In genomic region chr11:27865105-27865504, GRCh38 we compare ENCODE assay signal across 18 cellular contexts.
DNase-seq lines count a peak whose midpoint lies in the region; ATAC-seq, FAIRE-seq and TF ChIP-seq lines count a peak whose summit lies in the region.
"Had no signal": no experiment of that assay in that cellular context is flagged by ENCODE, and none has a peak within 500 bp of the region (broad histone marks: within the 10 kb centered on the region; RNA-seq: fewer than 3 reads in every experiment).

No MANE protein-coding gene starts in this region.

- no peak overlapping the region for H3K56ac ChIP-seq in IMR-90 (ENCODE audit: extremely low read depth, insufficient read depth, low read length)
- no peak overlapping the region for H3K56ac ChIP-seq in H1 (replicated peaks; ENCODE audit: insufficient read length, low read depth, low read length)

- intact Hi-C loops in IMR-90 (cut with micrococcal nuclease) = loop anchor here (10.0 kb wide), 1 partner anchor 140 kb away; no protein-coding TSS in a partner anchor
- intact Hi-C loops in pancreas (cut with DNase I) = no loop called here

- no peaks in the 10 kb centered on the region for H3K9me1 ChIP-seq in IMR-90 (ENCODE audit: insufficient read depth, low read length)

- H2BK12ac ChIP-seq in H1 (ENCODE audit: low read depth, low read length) = no peak overlapping the region

- TF ChIP-seq RAD21 in IMR-90 (IDR thresholded peaks at IDR 0.05; ENCODE audit: low read length) (no peak), H1 (IDR thresholded peaks at IDR 0.05 in 1 of 2, conservative IDR thresholded peaks at IDR 0.05 in 1 of 2; ENCODE audit: low read depth in 2 of 2, low read length in 2 of 2) (peak; percentile 44 to 55)

- no peak overlapping the region for H3K27ac ChIP-seq in IMR-90 (ENCODE audit: insufficient read depth, low read length)
- no peak overlapping the region for H3K27ac ChIP-seq in H1 (ENCODE audit: low read depth, low read length)
- no peak overlapping the region for H3K27ac ChIP-seq in pancreas
- H3K27ac ChIP-seq in substantia nigra (ENCODE audit: low read depth, low read length, poor library complexity, severe bottlenecking) = no peak overlapping the region
- H3K27ac ChIP-seq: 22Rv1, A549, C4-2B had no signal

- H3K4ac ChIP-seq in IMR-90 (ENCODE audit: low read depth, low read length) (no peak overlapping the region), H1 (replicated peaks; ENCODE audit: insufficient read length, low read depth, low read length) (no peak overlapping the region)

- H2BK15ac ChIP-seq in IMR-90 (ENCODE audit: low read depth, low read length) (no peak overlapping the region), H1 (ENCODE audit: low read length) (no peak overlapping the region)

- H4K8ac ChIP-seq in IMR-90 (ENCODE audit: low read depth in 2 of 2, low read length in 2 of 2) (no peak overlapping the region), H1 (ENCODE audit: extremely low read depth, insufficient read depth, low read length) (no peak overlapping the region)

- no TSS peak for BruUV-seq in IMR-90 (replicated peaks; lab: Mats Ljungman, UMichigan)

- H2BK5ac ChIP-seq in IMR-90 (ENCODE audit: low read depth, low read length, poor library complexity, severe bottlenecking) = no peak overlapping the region
- H2BK5ac ChIP-seq in H1 (ENCODE audit: low read depth, low read length) = no peak overlapping the region; the same call in 1 of the 2 replicates

- TF ChIP-seq CTCF in IMR-90 (conservative IDR thresholded peaks at IDR 0.05; ENCODE audit: low read depth, low read length) (no peak), H1 (IDR thresholded peaks at IDR 0.05; ENCODE audit: control extremely low read depth in 1 of 3, insufficient read depth in 1 of 3, low read depth in 1 of 3, low read length in 3 of 3) (no peak), pancreas (IDR thresholded peaks at IDR 0.05) (no peak)

- H2BK20ac ChIP-seq in IMR-90 (ENCODE audit: low read depth, low read length) = no peak overlapping the region
- no peak overlapping the region for H2BK20ac ChIP-seq in H1 (ENCODE audit: low read length)

- no peaks in the 10 kb centered on the region for H3K79me1 ChIP-seq in IMR-90 (ENCODE audit: low read depth in 1 of 2, low read length in 2 of 2)
- H3K79me1 ChIP-seq in H1 (ENCODE audit: low read depth, low read length) = no peaks in the 10 kb centered on the region

- no peak for TF ChIP-seq POLR2A in IMR-90 (IDR thresholded peaks at IDR 0.05; ENCODE audit: low read depth, low read length)
- no peak for TF ChIP-seq POLR2A in H1 (IDR thresholded peaks at IDR 0.05; ENCODE audit: control extremely low read depth in 1 of 2, low read depth in 2 of 2, low read length in 2 of 2)
- TF ChIP-seq POLR2A in GM12892 (IDR thresholded peaks at IDR 0.05; ENCODE audit: low read depth, low read length) = no peak

- no peaks in the 10 kb centered on the region for H4K20me1 ChIP-seq in IMR-90 (ENCODE audit: insufficient read depth, low read length)
- H4K20me1 ChIP-seq in H1 (replicated peaks in 1 of 2; ENCODE audit: control insufficient read depth in 1 of 2, insufficient read depth in 2 of 2, low read length in 2 of 2) = no peaks in the 10 kb centered on the region

- no peaks in the 10 kb centered on the region for H3K23me2 ChIP-seq in H1 (ENCODE audit: low read depth, low read length)

- H3K14ac ChIP-seq in IMR-90 (replicated peaks; ENCODE audit: low read depth, low read length) (no peak overlapping the region), H1 (ENCODE audit: insufficient read length) (no peak overlapping the region)

- FAIRE-seq in H1 (lab: Jason Lieb, UNC) (no peak), pancreas (lab: Jason Lieb, UNC) (no peak), GM12892 (lab: Jason Lieb, UNC) (no peak)
- FAIRE-seq: A549, D721Med, H54, HepG2 had no signal

- H2AK5ac ChIP-seq in IMR-90 (ENCODE audit: low read depth, low read length) (peak overlapping the region; percentile 45), H1 (ENCODE audit: low read depth, low read length) (no peak overlapping the region)

- H3K36me3 ChIP-seq in IMR-90 (ENCODE audit: control insufficient read depth, insufficient read depth, low read length) (no peaks in the 10 kb centered on the region), H1 (ENCODE audit: control insufficient read depth in 2 of 4, insufficient read depth in 4 of 4, low read length in 3 of 4) (no peaks in the 10 kb centered on the region), pancreas (no peaks in the 10 kb centered on the region)

- peak; percentile 11 for DNase-seq in G401 (ENCODE audit: low spot score)
- no peak for DNase-seq in IMR-90
- no peak for DNase-seq in H1 (ENCODE audit: low read depth in 1 of 2, low spot score in 2 of 2)
- DNase-seq in pancreas = no peak
- no peak for DNase-seq in GM12892 (ENCODE audit: insufficient read length)
- no peak for DNase-seq in glomerular visceral epithelial cell (ENCODE audit: extremely low spot score)
- no peak for DNase-seq in substantia nigra (lab: John Stamatoyannopoulos, UW)
- DNase-seq: AML-193; Caco-2; CD4-positive, alpha-beta T cell; GDM1; KG1 had no signal

- no peaks in the 10 kb centered on the region for H3K79me2 ChIP-seq in H1 (ENCODE audit: control insufficient read depth in 1 of 2, insufficient read depth in 2 of 2, low read length in 2 of 2)

- in situ Hi-C loops in G401 (cut with HindIII; ENCODE audit: low sequenced_read_pairs) = no loop called here
- in situ Hi-C loops in IMR-90 (cut with MboI; ENCODE audit: low sequenced_read_pairs) = no loop called here

- H3K9me3 ChIP-seq in IMR-90 (ENCODE audit: control insufficient read depth, insufficient read depth, low read length) (no peaks in the 10 kb centered on the region), H1 (ENCODE audit: insufficient read depth in 2 of 2, low read depth in 1 of 2, low read length in 1 of 2) (no peaks in the 10 kb centered on the region), pancreas (no peaks in the 10 kb centered on the region)
- H3K9me3 ChIP-seq: A549, Caco-2 had no signal

- H3K4me3 ChIP-seq in IMR-90 (ENCODE audit: insufficient read depth, low read depth, low read length) (no peak overlapping the region), H1 (ENCODE audit: extremely low read depth in 1 of 4, insufficient read depth in 2 of 4, low read depth in 3 of 4, low read length in 4 of 4) (no peak overlapping the region), pancreas (no peak overlapping the region)
- H3K4me3 ChIP-seq: A549 had no signal

- no peak overlapping the region for H2BK120ac ChIP-seq in IMR-90 (ENCODE audit: low read depth, low read length)
- H2BK120ac ChIP-seq in H1 (replicated peaks; ENCODE audit: low read depth, low read length) = no peak overlapping the region

- no peak for TF ChIP-seq EP300 in H1 (IDR thresholded peaks at IDR 0.05; ENCODE audit: borderline replicate concordance in 1 of 2, low read depth in 2 of 2, low read length in 2 of 2)

- H3K18ac ChIP-seq in IMR-90 (ENCODE audit: low read depth, low read length) (no peak overlapping the region), H1 (ENCODE audit: extremely low read depth, low read length) (no peak overlapping the region)

- H3K27me3 ChIP-seq in IMR-90 (ENCODE audit: control insufficient read depth, insufficient read depth, low read length) = no peaks in the 10 kb centered on the region
- H3K27me3 ChIP-seq in H1 (replicated peaks in 1 of 4; ENCODE audit: control insufficient read depth in 3 of 4, extremely low read depth in 1 of 4, insufficient read depth in 3 of 4, low read length in 3 of 4) = no peaks in the 10 kb centered on the region
- no peaks in the 10 kb centered on the region for H3K27me3 ChIP-seq in pancreas

- no peak overlapping the region for H3K4me2 ChIP-seq in IMR-90 (ENCODE audit: low read depth, low read length)
- H3K4me2 ChIP-seq in H1 (ENCODE audit: insufficient read depth in 1 of 2, low read depth in 2 of 2, low read length in 2 of 2) = no peak overlapping the region
- H3K4me2 ChIP-seq: A549 had no signal

- H2AK9ac ChIP-seq in IMR-90 (replicated peaks; ENCODE audit: low read depth, low read length, poor library complexity) = no peak overlapping the region

- no peak overlapping the region for H4K91ac ChIP-seq in IMR-90 (ENCODE audit: insufficient read depth, low read depth, low read length)
- no peak overlapping the region for H4K91ac ChIP-seq in H1 (replicated peaks; ENCODE audit: insufficient read length, low read length)

- no peak overlapping the region for H3K23ac ChIP-seq in IMR-90 (ENCODE audit: low read depth, low read length)
- H3K23ac ChIP-seq in H1 (ENCODE audit: insufficient read length) = no peak overlapping the region

- CTCF ChIA-PET in IMR-90 (lab: Yijun Ruan, JAX) = no interaction called here
- CTCF ChIA-PET in H1 (lab: Charles Lee; ENCODE audit: partially characterized antibody) = interaction anchor here (1.7 to 2.2 kb wide), 2 partner anchors 14 to 26 kb away, joined by 4 to 5 read pairs; no protein-coding TSS in a partner anchor

- H2AFZ ChIP-seq in IMR-90 (replicated peaks; ENCODE audit: low read length, poor library complexity) (no peak overlapping the region), H1 (ENCODE audit: low read length) (no peak overlapping the region)

- POLR2A ChIA-PET in IMR-90 (lab: Charles Lee; ENCODE audit: unreplicated experiment) = no interaction called here
- POLR2A ChIA-PET in H1 (lab: Charles Lee; ENCODE audit: partially characterized antibody) = interaction anchor here (1.9 kb wide), 1 partner anchor 10 kb away, joined by 4 read pairs; no protein-coding TSS in a partner anchor

- H4K5ac ChIP-seq in IMR-90 (ENCODE audit: low read depth, low read length) = no peak overlapping the region
- H4K5ac ChIP-seq in H1 (ENCODE audit: insufficient read length, low read depth, low read length) = no peak overlapping the region

- 80% methylated on average over 2 of the region's 3 CpGs; no CpG with 5 or more reads in 1 of the 2 experiments for WGBS in IMR-90 (ENCODE audit: extremely low coverage in 2 of 2, insufficient read length in 1 of 2), 2 experiments
- 92% methylated on average over 3 of the region's 3 CpGs; no CpG with 5 or more reads in 1 of the 2 experiments for WGBS in H1 (ENCODE audit: extremely low coverage in 1 of 2, insufficient coverage in 1 of 2, insufficient read length in 1 of 2, insufficient replicate concordance in 2 of 2, low coverage in 1 of 2, low lambda C conversion rate in 2 of 2, missing lambda C conversion rate in 1 of 2), 2 experiments
- 72 to 74% methylated on average over 3 of the region's 3 CpGs for WGBS in pancreas, 2 donors

- dilution Hi-C loops in IMR-90 (cut with HindIII; ENCODE audit: low sequenced_read_pairs, unreplicated experiment) = no loop called here

- H3K4me1 ChIP-seq in IMR-90 (ENCODE audit: control insufficient read depth, insufficient read depth, low read length) (peaks cover 2% of the 10 kb centered on the region; the same call in 1 of the 2 replicates), H1 (replicated peaks in 1 of 4; ENCODE audit: control insufficient read depth in 3 of 4, insufficient read depth in 4 of 4, low read length in 3 of 4) (no peaks in the 10 kb centered on the region), pancreas (peaks cover 13 to 23% (median 23%) of the 10 kb centered on the region in 3 donors)

- no peak for ATAC-seq in IMR-90 (ENCODE audit: low read depth)
- peak in 3 of 4 donors; percentile 4 to 14 (median 6) for ATAC-seq in pancreas
- ATAC-seq: A549, HepG2 had no signal

- H3K9ac ChIP-seq in IMR-90 (ENCODE audit: low read depth, low read length) (no peak overlapping the region), H1 (replicated peaks in 1 of 4; ENCODE audit: extremely low read depth in 1 of 4, low read depth in 3 of 4, low read length in 3 of 4) (no peak overlapping the region)

TF ChIP-seq in H1, 55 proteins besides CTCF, POLR2A, EP300 and RAD21 (continues in another document):
- no peak for TF ChIP-seq ASH2L (IDR thresholded peaks at IDR 0.05; ENCODE audit: low read length)
